ENCODE assay signal across 23 cellular contexts in genomic region chr2:44453289-44453688, GRCh38.
"Had no signal": no experiment of that assay in that cellular context is flagged by ENCODE, and none has a peak within 500 bp of the region (broad histone marks: within the 10 kb centered on the region; RNA-seq: fewer than 3 reads in every experiment).

No MANE protein-coding gene starts in this region.

- H3K9me3 Mint-ChIP-seq: immature natural killer cell, mesothelial cell of epicardium had no signal

- DNase-seq: dermis blood vessel endothelial cell; dorsolateral prefrontal cortex; effector CD4-positive, alpha-beta T cell; effector memory CD4-positive, alpha-beta T cell; foreskin keratinocyte; heart left ventricle; hypothalamus; immature natural killer cell; left cardiac atrium; left lung; left ventricle myocardium superior; lower lobe of right lung; mesenchymal stem cell; mucosa of descending colon had no signal

- H3K4me3 Mint-ChIP-seq: immature natural killer cell, mesothelial cell of epicardium had no signal

- H3K27ac ChIP-seq: coronary artery, dorsolateral prefrontal cortex, esophagus muscularis mucosa, foreskin keratinocyte, gastroesophageal sphincter, heart left ventricle, hepatocyte, left lung, lower lobe of right lung had no signal

- H3K36me3 ChIP-seq: esophagus muscularis mucosa, gastroesophageal sphincter, heart left ventricle, left lung, lower lobe of right lung had no signal

- H3K27ac Mint-ChIP-seq: immature natural killer cell, mesothelial cell of epicardium had no signal

- H3K4me1 ChIP-seq: esophagus muscularis mucosa, foreskin keratinocyte, gastroesophageal sphincter, left lung, lower lobe of right lung had no signal

- H3K4me1 Mint-ChIP-seq: immature natural killer cell, mesothelial cell of epicardium had no signal

- H3K4me3 ChIP-seq: coronary artery, dorsolateral prefrontal cortex, esophagus muscularis mucosa, gastroesophageal sphincter, heart left ventricle, hepatocyte, left lung, lower lobe of right lung, mucosa of descending colon had no signal

- H3K36me3 Mint-ChIP-seq: mesothelial cell of epicardium had no signal

- H3K9me3 ChIP-seq: esophagus muscularis mucosa, gastroesophageal sphincter, heart left ventricle, left lung, lower lobe of right lung, mucosa of descending colon had no signal

- FAIRE-seq: colon, endothelial cell of umbilical vein, frontal cortex, keratinocyte had no signal

- H3K27me3 ChIP-seq: dorsolateral prefrontal cortex, esophagus muscularis mucosa, foreskin keratinocyte, gastroesophageal sphincter, heart left ventricle, hepatocyte, left lung had no signal

- ATAC-seq: foreskin keratinocyte, gastroesophageal sphincter, heart left ventricle, left cardiac atrium, left lung, left ventricle myocardium superior, lower lobe of right lung, mucosa of descending colon had no signal
